In genomic region chr13:41075034-41075433, GRCh38 we compare ENCODE assay signal across 7 cellular contexts. TPM values are rescaled to one million over a fixed set of nuclear protein-coding genes. Genes with fewer than 3 reads are reported as not detected.
A peak's percentile ranks its signal among the peaks of the same experiment; 100 is the strongest.
DNase-seq lines count a peak whose midpoint lies in the region; ATAC-seq and TF ChIP-seq lines count a peak whose summit lies in the region.

No MANE protein-coding gene starts in this region.

- TF ChIP-seq POLR2A in adrenal gland (IDR thresholded peaks at IDR 0.05), result no peak

- H3K27me3 ChIP-seq in adrenal gland, result no peaks in the 10 kb centered on the region
- H3K27me3 ChIP-seq in thoracic aorta (replicated peaks; ENCODE audit: insufficient read depth), result no peaks in the 10 kb centered on the region

- H3K4me3 ChIP-seq in adrenal gland, result no peak overlapping the region
- H3K4me3 ChIP-seq in thoracic aorta, result no peak overlapping the region

- peaks cover 0 to 69% of the 10 kb centered on the region in 2 donors for H3K36me3 ChIP-seq in adrenal gland (replicated peaks in 1 of 2)
- peaks cover 48% of the 10 kb centered on the region for H3K36me3 ChIP-seq in thoracic aorta

- intact Hi-C loops in adrenal gland (cut with DNase I), result loop anchor here (5.0 to 10.0 kb wide), 2 partner anchors 147 to 160 kb away; no protein-coding TSS in a partner anchor

- peak; percentile 67 for DNase-seq in ELR (ENCODE audit: low read depth)
- DNase-seq in adrenal gland, result peak in 2 of 7 donors; percentile 48 to 54
- DNase-seq in inferior parietal cortex (ENCODE audit: extremely low spot score), result peak; percentile 47
- DNase-seq in thoracic aorta (ENCODE audit: low spot score), result no peak

- H3K4me1 ChIP-seq in adrenal gland (replicated peaks in 1 of 2) (no peaks in the 10 kb centered on the region), thoracic aorta (ENCODE audit: control insufficient read depth in 1 of 2, low read depth in 2 of 2) (no peaks in the 10 kb centered on the region)

- 27 to 43% (median 33%) methylated on average over 1 of the region's 1 CpG for whole genome bisulfite sequencing in adrenal gland, 4 donors

- peak; percentile 56 for TF ChIP-seq CTCF in LNCAP (IDR thresholded peaks at IDR 0.05)
- TF ChIP-seq CTCF in adrenal gland (IDR thresholded peaks at IDR 0.05), result peak; percentile 41 to 68 (median 60)
- TF ChIP-seq CTCF in thoracic aorta (IDR thresholded peaks at IDR 0.05), result peak; percentile 58

- ATAC-seq in thoracic aorta (ENCODE audit: insufficient number of reproducible peaks, low FRiP score, low read depth) (no peak), HG03565 (IDR thresholded peaks at IDR 0.05; ENCODE audit: unreplicated experiment) (no peak), HG03139 (IDR thresholded peaks at IDR 0.05; ENCODE audit: unreplicated experiment) (no peak)

- H3K27ac ChIP-seq in adrenal gland, result no peak overlapping the region
- H3K27ac ChIP-seq in thoracic aorta, result no peak overlapping the region

- no peaks in the 10 kb centered on the region for H3K9me3 ChIP-seq in adrenal gland (replicated peaks in 1 of 3)
- H3K9me3 ChIP-seq in thoracic aorta, result no peaks in the 10 kb centered on the region

RNA-seq across cellular contexts. Expression of gene WBP4, which starts 13.7 kb away (rescaled TPM):
- total RNA-seq in adrenal gland (10 to 100 TPM in 5 of 8 donors, 1 to 10 TPM in 3; 8.1 to 19.1 (median 11.5) TPM), thoracic aorta (10 to 100 TPM; 11.1 to 16.5 TPM)
- polyA plus RNA-seq in adrenal gland, result 10 to 100 TPM; 21.2 to 28.5 (median 28.0) TPM

RNA-seq across cellular contexts. Expression of gene ELF1, which starts 55.9 kb away (rescaled TPM):
- total RNA-seq in adrenal gland (10 to 100 TPM; 27.6 to 64.3 (median 54.1) TPM), thoracic aorta (10 to 100 TPM; 54.7 to 99.9 TPM)
- 10 to 100 TPM in 2 of 3 donors, 1 to 10 TPM in 1; 6.3 to 36.1 (median 10.4) TPM for polyA plus RNA-seq in adrenal gland

RNA-seq across cellular contexts. Expression of gene KBTBD6, which starts 57.6 kb away (rescaled TPM):
- total RNA-seq in adrenal gland, result 10 to 100 TPM in 6 of 8 donors, 1 to 10 TPM in 2; 8.8 to 15.9 (median 12.7) TPM
- polyA plus RNA-seq in adrenal gland, result 10 to 100 TPM in 1 of 3 donors, 1 to 10 TPM in 2; 3.2 to 13.1 (median 4.7) TPM
- 1 to 10 TPM; 4.1 to 7.1 TPM for total RNA-seq in thoracic aorta
